ENCODE assay signal across 1 cellular context in the genomic region with DNA sequence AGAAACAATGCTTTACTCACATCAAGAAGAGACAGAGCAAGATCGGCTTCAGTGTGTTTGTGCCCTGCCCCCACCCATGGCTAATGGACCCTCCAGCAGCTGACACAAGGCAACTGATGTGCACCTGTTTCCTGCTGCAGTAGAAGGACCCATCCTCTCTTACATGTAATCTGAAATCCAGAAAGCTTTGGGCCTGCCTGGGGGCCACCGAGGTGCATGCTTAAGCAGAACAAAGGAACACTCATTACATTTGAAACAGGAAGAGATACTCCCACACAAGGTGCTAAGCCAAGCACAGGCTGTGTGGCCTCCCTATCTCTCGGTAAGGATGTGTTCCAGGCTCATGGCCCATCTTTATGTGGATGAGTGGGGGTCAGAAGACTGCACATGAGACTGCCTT.
TF ChIP-seq lines count a peak whose summit lies in the region.

No MANE protein-coding gene starts in this region.

TF ChIP-seq in GM23338, 12 proteins besides CTCF, POLR2A, EP300 and RAD21 (continued from another document):
- TF ChIP-seq ZNF114 (CRISPR knock-in tag; IDR thresholded peaks at IDR 0.05): no peak
- no peak for TF ChIP-seq EZH2 (IDR thresholded peaks at IDR 0.05; ENCODE audit: low read depth, unreplicated experiment)
